1 cellular context compared by ENCODE assay signal in the genomic region with DNA sequence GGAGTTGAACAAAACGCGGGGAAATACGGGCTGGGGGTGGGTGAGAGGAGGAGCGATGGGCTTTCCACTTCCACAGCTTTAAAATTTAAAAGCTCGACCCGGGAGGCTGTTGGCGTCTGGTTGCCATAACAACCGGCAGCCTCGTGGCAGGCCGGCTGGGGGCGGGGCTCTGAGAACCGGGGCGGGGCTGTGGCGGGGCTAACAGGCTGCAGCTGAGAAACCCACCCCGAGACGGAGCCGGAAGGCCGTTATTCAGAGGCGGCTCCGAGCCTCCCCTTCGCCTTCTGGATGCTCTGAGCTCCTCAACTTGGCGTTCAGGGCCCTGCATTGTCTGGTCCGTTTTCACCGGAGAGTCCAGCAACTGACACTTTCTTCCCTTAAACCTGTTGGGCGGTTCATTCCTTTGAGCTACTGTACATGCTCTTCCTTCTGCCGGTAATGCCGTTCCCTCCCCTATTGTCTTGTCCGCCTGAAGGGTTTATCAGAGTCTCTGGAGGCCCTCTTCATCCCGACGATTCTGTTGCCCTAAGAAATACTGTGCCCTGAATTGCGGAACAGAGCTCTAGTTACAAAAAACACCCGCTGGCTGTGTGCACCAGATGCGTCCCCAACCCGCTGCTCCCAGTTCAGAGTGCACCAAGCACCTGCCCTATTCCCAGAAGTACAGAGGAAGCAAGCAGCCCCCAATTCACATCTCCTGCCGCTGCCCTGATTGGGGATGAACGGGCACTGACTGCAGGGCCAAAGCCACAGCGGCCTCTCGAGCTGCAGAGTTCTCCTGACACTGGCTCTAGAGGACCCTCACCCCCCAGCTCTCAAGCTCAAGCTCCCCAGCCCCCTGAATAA.
A peak's percentile ranks its signal among the peaks of the same experiment; 100 is the strongest.
TF ChIP-seq lines count a peak whose summit lies in the region.

No MANE protein-coding gene starts in this region.

TF ChIP-seq in HepG2, 621 proteins besides CTCF, POLR2A, EP300 and RAD21 (continued from another document and continues in another):
- TF ChIP-seq, protein P1, sequence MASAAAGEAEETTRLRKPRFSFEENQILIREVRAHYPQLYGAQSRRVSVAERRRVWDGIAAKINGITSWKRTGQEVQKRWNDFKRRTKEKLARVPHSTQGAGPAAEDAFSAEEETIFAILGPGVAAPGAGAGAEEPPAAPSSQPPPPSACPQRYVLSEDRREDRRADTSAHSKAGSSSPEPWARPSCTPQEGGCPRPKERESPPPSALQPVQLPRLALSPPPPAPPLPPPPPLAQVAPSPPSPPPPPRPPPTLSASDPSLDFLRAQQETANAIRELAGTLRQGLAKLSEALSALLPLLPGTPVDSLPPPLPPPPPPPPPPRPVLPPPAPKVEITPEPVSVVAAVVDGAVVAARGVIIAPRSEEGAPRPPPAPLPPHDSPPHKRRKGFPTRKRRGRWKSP (CRISPR knock-in tag; IDR thresholded peaks at IDR 0.05): peak; percentile 47; the same call in 1 of the 2 replicates
- TF ChIP-seq, protein P2, sequence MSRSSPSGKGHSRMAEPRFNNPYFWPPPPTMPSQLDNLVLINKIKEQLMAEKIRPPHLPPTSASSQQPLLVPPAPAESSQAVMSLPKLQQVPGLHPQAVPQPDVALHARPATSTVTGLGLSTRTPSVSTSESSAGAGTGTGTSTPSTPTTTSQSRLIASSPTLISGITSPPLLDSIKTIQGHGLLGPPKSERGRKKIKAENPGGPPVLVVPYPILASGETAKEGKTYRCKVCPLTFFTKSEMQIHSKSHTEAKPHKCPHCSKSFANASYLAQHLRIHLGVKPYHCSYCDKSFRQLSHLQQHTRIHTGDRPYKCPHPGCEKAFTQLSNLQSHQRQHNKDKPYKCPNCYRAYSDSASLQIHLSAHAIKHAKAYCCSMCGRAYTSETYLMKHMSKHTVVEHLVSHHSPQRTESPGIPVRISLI (CRISPR knock-in tag; IDR thresholded peaks at IDR 0.05; ENCODE audit: borderline replicate concordance): no peak
- TF ChIP-seq ZNF703 (CRISPR knock-in tag; IDR thresholded peaks at IDR 0.05; ENCODE audit: borderline replicate concordance): no peak
- no peak for TF ChIP-seq HES4 (CRISPR knock-in tag; IDR thresholded peaks at IDR 0.05; ENCODE audit: borderline replicate concordance)
- TF ChIP-seq, protein P3, sequence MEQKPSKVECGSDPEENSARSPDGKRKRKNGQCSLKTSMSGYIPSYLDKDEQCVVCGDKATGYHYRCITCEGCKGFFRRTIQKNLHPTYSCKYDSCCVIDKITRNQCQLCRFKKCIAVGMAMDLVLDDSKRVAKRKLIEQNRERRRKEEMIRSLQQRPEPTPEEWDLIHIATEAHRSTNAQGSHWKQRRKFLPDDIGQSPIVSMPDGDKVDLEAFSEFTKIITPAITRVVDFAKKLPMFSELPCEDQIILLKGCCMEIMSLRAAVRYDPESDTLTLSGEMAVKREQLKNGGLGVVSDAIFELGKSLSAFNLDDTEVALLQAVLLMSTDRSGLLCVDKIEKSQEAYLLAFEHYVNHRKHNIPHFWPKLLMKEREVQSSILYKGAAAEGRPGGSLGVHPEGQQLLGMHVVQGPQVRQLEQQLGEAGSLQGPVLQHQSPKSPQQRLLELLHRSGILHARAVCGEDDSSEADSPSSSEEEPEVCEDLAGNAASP (CRISPR knock-in tag; IDR thresholded peaks at IDR 0.05; ENCODE audit: borderline replicate concordance): no peak
- no peak for TF ChIP-seq ZNF543 (CRISPR knock-in tag; IDR thresholded peaks at IDR 0.05)
- no peak for TF ChIP-seq NONO (IDR thresholded peaks at IDR 0.05)
- TF ChIP-seq NONO (CRISPR knock-in tag; conservative IDR thresholded peaks at IDR 0.05): no peak
- no peak for TF ChIP-seq PAF1 (CRISPR knock-in tag; IDR thresholded peaks at IDR 0.05)
- TF ChIP-seq, protein P4, sequence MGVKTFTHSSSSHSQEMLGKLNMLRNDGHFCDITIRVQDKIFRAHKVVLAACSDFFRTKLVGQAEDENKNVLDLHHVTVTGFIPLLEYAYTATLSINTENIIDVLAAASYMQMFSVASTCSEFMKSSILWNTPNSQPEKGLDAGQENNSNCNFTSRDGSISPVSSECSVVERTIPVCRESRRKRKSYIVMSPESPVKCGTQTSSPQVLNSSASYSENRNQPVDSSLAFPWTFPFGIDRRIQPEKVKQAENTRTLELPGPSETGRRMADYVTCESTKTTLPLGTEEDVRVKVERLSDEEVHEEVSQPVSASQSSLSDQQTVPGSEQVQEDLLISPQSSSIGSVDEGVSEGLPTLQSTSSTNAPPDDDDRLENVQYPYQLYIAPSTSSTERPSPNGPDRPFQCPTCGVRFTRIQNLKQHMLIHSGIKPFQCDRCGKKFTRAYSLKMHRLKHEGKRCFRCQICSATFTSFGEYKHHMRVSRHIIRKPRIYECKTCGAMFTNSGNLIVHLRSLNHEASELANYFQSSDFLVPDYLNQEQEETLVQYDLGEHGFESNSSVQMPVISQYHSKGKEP (CRISPR knock-in tag; IDR thresholded peaks at IDR 0.05): no peak
- no peak for TF ChIP-seq ZNF709 (CRISPR knock-in tag; IDR thresholded peaks at IDR 0.05)
- TF ChIP-seq ATF1 (CRISPR knock-in tag; IDR thresholded peaks at IDR 0.05): no peak
- TF ChIP-seq ZMYM2 (CRISPR knock-in tag; IDR thresholded peaks at IDR 0.05): no peak
- TF ChIP-seq KAT8 (CRISPR knock-in tag; IDR thresholded peaks at IDR 0.05): no peak
- TF ChIP-seq, protein P5, sequence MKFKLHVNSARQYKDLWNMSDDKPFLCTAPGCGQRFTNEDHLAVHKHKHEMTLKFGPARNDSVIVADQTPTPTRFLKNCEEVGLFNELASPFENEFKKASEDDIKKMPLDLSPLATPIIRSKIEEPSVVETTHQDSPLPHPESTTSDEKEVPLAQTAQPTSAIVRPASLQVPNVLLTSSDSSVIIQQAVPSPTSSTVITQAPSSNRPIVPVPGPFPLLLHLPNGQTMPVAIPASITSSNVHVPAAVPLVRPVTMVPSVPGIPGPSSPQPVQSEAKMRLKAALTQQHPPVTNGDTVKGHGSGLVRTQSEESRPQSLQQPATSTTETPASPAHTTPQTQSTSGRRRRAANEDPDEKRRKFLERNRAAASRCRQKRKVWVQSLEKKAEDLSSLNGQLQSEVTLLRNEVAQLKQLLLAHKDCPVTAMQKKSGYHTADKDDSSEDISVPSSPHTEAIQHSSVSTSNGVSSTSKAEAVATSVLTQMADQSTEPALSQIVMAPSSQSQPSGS (CRISPR knock-in tag; IDR thresholded peaks at IDR 0.05): no peak
- TF ChIP-seq, protein P6, sequence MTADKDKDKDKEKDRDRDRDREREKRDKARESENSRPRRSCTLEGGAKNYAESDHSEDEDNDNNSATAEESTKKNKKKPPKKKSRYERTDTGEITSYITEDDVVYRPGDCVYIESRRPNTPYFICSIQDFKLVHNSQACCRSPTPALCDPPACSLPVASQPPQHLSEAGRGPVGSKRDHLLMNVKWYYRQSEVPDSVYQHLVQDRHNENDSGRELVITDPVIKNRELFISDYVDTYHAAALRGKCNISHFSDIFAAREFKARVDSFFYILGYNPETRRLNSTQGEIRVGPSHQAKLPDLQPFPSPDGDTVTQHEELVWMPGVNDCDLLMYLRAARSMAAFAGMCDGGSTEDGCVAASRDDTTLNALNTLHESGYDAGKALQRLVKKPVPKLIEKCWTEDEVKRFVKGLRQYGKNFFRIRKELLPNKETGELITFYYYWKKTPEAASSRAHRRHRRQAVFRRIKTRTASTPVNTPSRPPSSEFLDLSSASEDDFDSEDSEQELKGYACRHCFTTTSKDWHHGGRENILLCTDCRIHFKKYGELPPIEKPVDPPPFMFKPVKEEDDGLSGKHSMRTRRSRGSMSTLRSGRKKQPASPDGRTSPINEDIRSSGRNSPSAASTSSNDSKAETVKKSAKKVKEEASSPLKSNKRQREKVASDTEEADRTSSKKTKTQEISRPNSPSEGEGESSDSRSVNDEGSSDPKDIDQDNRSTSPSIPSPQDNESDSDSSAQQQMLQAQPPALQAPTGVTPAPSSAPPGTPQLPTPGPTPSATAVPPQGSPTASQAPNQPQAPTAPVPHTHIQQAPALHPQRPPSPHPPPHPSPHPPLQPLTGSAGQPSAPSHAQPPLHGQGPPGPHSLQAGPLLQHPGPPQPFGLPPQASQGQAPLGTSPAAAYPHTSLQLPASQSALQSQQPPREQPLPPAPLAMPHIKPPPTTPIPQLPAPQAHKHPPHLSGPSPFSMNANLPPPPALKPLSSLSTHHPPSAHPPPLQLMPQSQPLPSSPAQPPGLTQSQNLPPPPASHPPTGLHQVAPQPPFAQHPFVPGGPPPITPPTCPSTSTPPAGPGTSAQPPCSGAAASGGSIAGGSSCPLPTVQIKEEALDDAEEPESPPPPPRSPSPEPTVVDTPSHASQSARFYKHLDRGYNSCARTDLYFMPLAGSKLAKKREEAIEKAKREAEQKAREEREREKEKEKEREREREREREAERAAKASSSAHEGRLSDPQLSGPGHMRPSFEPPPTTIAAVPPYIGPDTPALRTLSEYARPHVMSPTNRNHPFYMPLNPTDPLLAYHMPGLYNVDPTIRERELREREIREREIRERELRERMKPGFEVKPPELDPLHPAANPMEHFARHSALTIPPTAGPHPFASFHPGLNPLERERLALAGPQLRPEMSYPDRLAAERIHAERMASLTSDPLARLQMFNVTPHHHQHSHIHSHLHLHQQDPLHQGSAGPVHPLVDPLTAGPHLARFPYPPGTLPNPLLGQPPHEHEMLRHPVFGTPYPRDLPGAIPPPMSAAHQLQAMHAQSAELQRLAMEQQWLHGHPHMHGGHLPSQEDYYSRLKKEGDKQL (CRISPR knock-in tag; IDR thresholded peaks at IDR 0.05; ENCODE audit: low read depth): 0 out of 2 replicates have a peak, but pooled peaks have one; percentile 1
- no peak for TF ChIP-seq ZNF589 (CRISPR knock-in tag; conservative IDR thresholded peaks at IDR 0.05)
- peak; percentile 79; the same call in 1 of the 2 replicates for TF ChIP-seq U2AF2 (IDR thresholded peaks at IDR 0.05; ENCODE audit: low read depth, low read length)
- TF ChIP-seq TOPORS (CRISPR knock-in tag; IDR thresholded peaks at IDR 0.05): no peak
- TF ChIP-seq ZNF446 (CRISPR knock-in tag; IDR thresholded peaks at IDR 0.05): no peak
- TF ChIP-seq HOXA9 (CRISPR knock-in tag; IDR thresholded peaks at IDR 0.05; ENCODE audit: borderline replicate concordance): no peak
- TF ChIP-seq KLF15 (CRISPR knock-in tag; IDR thresholded peaks at IDR 0.05; ENCODE audit: borderline replicate concordance): no peak
- TF ChIP-seq, protein P7, sequence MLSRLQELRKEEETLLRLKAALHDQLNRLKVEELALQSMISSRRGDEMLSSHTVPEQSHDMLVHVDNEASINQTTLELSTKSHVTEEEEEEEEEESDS (CRISPR knock-in tag; IDR thresholded peaks at IDR 0.05; ENCODE audit: borderline replicate concordance): no peak
- TF ChIP-seq ZFP36L2 (CRISPR knock-in tag; IDR thresholded peaks at IDR 0.05): no peak
- no peak for TF ChIP-seq MAZ (IDR thresholded peaks at IDR 0.05; ENCODE audit: borderline replicate concordance, low read depth, low read length)
- TF ChIP-seq MAZ (CRISPR knock-in tag; IDR thresholded peaks at IDR 0.05; ENCODE audit: low read depth): no peak
- no peak for TF ChIP-seq ARID2 (CRISPR knock-in tag; IDR thresholded peaks at IDR 0.05; ENCODE audit: borderline replicate concordance)
- TF ChIP-seq, protein P8, sequence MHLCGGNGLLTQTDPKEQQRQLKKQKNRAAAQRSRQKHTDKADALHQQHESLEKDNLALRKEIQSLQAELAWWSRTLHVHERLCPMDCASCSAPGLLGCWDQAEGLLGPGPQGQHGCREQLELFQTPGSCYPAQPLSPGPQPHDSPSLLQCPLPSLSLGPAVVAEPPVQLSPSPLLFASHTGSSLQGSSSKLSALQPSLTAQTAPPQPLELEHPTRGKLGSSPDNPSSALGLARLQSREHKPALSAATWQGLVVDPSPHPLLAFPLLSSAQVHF (CRISPR knock-in tag; IDR thresholded peaks at IDR 0.05): no peak
- TF ChIP-seq ZFX (CRISPR knock-in tag; IDR thresholded peaks at IDR 0.05; ENCODE audit: low read depth): 0 out of 2 replicates have a peak, but pooled peaks have one; percentile 8
- TF ChIP-seq NR2C2 (CRISPR knock-in tag; IDR thresholded peaks at IDR 0.05; ENCODE audit: borderline replicate concordance): no peak
- no peak for TF ChIP-seq ZNF329 (CRISPR knock-in tag; IDR thresholded peaks at IDR 0.05; ENCODE audit: low read depth)
- no peak for TF ChIP-seq ZNF121 (CRISPR knock-in tag; IDR thresholded peaks at IDR 0.05)
- no peak for TF ChIP-seq EZH2 (conservative IDR thresholded peaks at IDR 0.05; ENCODE audit: low read depth, low read length)
- TF ChIP-seq, protein P9, sequence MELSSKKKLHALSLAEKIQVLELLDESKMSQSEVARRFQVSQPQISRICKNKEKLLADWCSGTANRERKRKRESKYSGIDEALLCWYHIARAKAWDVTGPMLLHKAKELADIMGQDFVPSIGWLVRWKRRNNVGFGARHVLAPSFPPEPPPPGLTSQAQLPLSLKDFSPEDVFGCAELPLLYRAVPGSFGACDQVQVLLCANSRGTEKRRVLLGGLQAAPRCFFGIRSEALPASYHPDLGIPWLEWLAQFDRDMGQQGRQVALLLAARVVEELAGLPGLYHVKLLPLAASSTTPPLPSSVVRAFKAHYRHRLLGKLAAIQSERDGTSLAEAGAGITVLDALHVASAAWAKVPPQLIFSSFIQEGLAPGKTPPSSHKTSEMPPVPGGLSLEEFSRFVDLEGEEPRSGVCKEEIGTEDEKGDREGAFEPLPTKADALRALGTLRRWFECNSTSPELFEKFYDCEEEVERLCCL (CRISPR knock-in tag; IDR thresholded peaks at IDR 0.05; ENCODE audit: borderline replicate concordance): no peak
- TF ChIP-seq, protein P10, sequence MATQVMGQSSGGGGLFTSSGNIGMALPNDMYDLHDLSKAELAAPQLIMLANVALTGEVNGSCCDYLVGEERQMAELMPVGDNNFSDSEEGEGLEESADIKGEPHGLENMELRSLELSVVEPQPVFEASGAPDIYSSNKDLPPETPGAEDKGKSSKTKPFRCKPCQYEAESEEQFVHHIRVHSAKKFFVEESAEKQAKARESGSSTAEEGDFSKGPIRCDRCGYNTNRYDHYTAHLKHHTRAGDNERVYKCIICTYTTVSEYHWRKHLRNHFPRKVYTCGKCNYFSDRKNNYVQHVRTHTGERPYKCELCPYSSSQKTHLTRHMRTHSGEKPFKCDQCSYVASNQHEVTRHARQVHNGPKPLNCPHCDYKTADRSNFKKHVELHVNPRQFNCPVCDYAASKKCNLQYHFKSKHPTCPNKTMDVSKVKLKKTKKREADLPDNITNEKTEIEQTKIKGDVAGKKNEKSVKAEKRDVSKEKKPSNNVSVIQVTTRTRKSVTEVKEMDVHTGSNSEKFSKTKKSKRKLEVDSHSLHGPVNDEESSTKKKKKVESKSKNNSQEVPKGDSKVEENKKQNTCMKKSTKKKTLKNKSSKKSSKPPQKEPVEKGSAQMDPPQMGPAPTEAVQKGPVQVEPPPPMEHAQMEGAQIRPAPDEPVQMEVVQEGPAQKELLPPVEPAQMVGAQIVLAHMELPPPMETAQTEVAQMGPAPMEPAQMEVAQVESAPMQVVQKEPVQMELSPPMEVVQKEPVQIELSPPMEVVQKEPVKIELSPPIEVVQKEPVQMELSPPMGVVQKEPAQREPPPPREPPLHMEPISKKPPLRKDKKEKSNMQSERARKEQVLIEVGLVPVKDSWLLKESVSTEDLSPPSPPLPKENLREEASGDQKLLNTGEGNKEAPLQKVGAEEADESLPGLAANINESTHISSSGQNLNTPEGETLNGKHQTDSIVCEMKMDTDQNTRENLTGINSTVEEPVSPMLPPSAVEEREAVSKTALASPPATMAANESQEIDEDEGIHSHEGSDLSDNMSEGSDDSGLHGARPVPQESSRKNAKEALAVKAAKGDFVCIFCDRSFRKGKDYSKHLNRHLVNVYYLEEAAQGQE (IDR thresholded peaks at IDR 0.05; ENCODE audit: borderline replicate concordance in 1 of 2, low read depth in 1 of 2, low read length in 2 of 2): no peak
- TF ChIP-seq, protein P11, sequence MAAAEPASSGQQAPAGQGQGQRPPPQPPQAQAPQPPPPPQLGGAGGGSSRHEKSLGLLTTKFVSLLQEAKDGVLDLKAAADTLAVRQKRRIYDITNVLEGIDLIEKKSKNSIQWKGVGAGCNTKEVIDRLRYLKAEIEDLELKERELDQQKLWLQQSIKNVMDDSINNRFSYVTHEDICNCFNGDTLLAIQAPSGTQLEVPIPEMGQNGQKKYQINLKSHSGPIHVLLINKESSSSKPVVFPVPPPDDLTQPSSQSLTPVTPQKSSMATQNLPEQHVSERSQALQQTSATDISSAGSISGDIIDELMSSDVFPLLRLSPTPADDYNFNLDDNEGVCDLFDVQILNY (CRISPR knock-in tag; conservative IDR thresholded peaks at IDR 0.05): no peak
- no peak for TF ChIP-seq FIP1L1 (IDR thresholded peaks at IDR 0.05; ENCODE audit: borderline replicate concordance, insufficient read depth, low read depth, low read length)
- no peak for TF ChIP-seq ZNF510 (CRISPR knock-in tag; IDR thresholded peaks at IDR 0.05; ENCODE audit: low read depth)
